ENCODE assay signal across 8 cellular contexts in genomic region chr1:53959664-53960250, GRCh38.
DNase-seq lines count a peak whose midpoint lies in the region; FAIRE-seq and TF ChIP-seq lines count a peak whose summit lies in the region.

No MANE protein-coding gene starts in this region.

- peak; percentile 63 for TF ChIP-seq CTCF in AG10803 (conservative IDR thresholded peaks at IDR 0.05; ENCODE audit: low read length)
- TF ChIP-seq CTCF in SU-DHL-6 (IDR thresholded peaks at IDR 0.05; ENCODE audit: insufficient read depth, low read length, poor library complexity, severe bottlenecking), result peak; percentile 53

- 0 out of 2 replicates have a peak, but pooled peaks cover 4% of the 10 kb centered on the region for H3F3A ChIP-seq in SU-DHL-6 (ENCODE audit: insufficient read depth)

- no peak overlapping the region for H3K9ac ChIP-seq in SU-DHL-6 (ENCODE audit: low read length)

- H3K4me2 ChIP-seq in SU-DHL-6 (ENCODE audit: low read depth, low read length, poor library complexity, severe bottlenecking), result no peak overlapping the region

- DNase-seq in AG10803 (ENCODE audit: low read depth) (peak; percentile 44), GM19239 (ENCODE audit: insufficient read length, low spot score) (no peak), iPS-NIHi11 (ENCODE audit: low spot score) (peak; percentile 53), NCI-H187 treated with DMSO at 0.1 percent for 48 hours (lab: John Stamatoyannopoulos, UW) (no peak), UCSD-AML1 (lab: John Stamatoyannopoulos, UW; ENCODE audit: unreplicated experiment) (no peak), amniotic stem cell (lab: John Stamatoyannopoulos, UW) (no peak), NCI-H1092 (lab: John Stamatoyannopoulos, UW) (no peak)

- H3K4me3 ChIP-seq in AG10803 (ENCODE audit: low read length), result no peak overlapping the region
- H3K4me3 ChIP-seq in SU-DHL-6 (ENCODE audit: insufficient read depth, low read length, poor library complexity, severe bottlenecking), result no peak overlapping the region

- FAIRE-seq in GM19239 (lab: Jason Lieb, UNC), result peak; percentile 77

- peaks cover 10% of the 10 kb centered on the region; the same call in 1 of the 2 replicates for H3K36me3 ChIP-seq in SU-DHL-6 (ENCODE audit: low read length)

- no peaks in the 10 kb centered on the region for H3K27me3 ChIP-seq in SU-DHL-6 (ENCODE audit: low read length)

- no peaks in the 10 kb centered on the region for H3K9me3 ChIP-seq in SU-DHL-6 (ENCODE audit: insufficient read depth, low read length)

- H3K9me2 ChIP-seq in SU-DHL-6 (replicated peaks; ENCODE audit: insufficient read depth, low read length), result no peaks in the 10 kb centered on the region

- no peaks in the 10 kb centered on the region; the same call in 1 of the 2 replicates for H4K20me1 ChIP-seq in SU-DHL-6 (ENCODE audit: low read depth, low read length)

- no peaks in the 10 kb centered on the region for H3K79me2 ChIP-seq in SU-DHL-6 (ENCODE audit: insufficient read depth, low read length)

- no peak overlapping the region for H3K27ac ChIP-seq in SU-DHL-6 (ENCODE audit: low read depth, low read length)

- H2AFZ ChIP-seq in SU-DHL-6 (ENCODE audit: low read depth, low read length, severe bottlenecking), result no peak overlapping the region

Comparison
In these comparisons a context has a peak if more than half of its experiments do, and no peak if none do; other contexts are left out.
1. DNase-seq: peak in AG10803 (single experiment) and iPS-NIHi11 (single experiment); none in GM19239 (single experiment), NCI-H187 treated with DMSO at 0.1 percent for 48 hours (single experiment), UCSD-AML1 (single experiment), amniotic stem cell (single experiment) and NCI-H1092 (single experiment).